16 cellular contexts compared by ENCODE assay signal in the genomic region with DNA sequence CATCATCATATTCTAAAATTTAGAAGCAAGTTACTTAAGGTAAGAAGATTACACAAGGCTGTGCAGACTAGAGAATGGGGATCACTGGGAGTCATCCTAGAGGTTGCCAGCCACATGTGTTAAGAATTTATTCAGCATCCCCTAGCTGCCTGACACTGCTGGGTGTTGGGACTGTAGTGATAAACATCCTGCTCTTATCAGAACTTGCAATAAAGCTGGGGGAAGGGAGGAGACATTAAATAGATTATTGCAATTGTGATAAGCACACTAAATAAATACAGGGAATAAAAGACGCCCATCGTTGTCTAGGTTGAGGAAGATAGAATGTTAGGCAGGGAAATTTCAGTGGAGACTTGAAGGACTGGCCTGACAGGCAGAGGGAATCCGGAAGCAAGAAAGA.
"Had no signal": no experiment of that assay in that cellular context is flagged by ENCODE, and none has a peak within 500 bp of the region (broad histone marks: within the 10 kb centered on the region; RNA-seq: fewer than 3 reads in every experiment).

No MANE protein-coding gene starts in this region.

- H3K27ac ChIP-seq: adrenal gland, body of pancreas, heart left ventricle, left ventricle myocardium inferior, neural progenitor cell, parathyroid adenoma, tibial nerve had no signal

- H3K4me1 ChIP-seq: adrenal gland, body of pancreas, heart left ventricle, left ventricle myocardium inferior, neural progenitor cell, parathyroid adenoma had no signal

- H3K27me3 ChIP-seq: adrenal gland, body of pancreas, heart left ventricle, neural progenitor cell, tibial nerve had no signal

- FAIRE-seq: frontal cortex had no signal

- DNase-seq: activated CD4-positive, alpha-beta T cell treated with anti-CD3 and anti-CD28 coated beads, Interleukin-2, amount 50 U/mL, for 1 hour; activated naive CD4-positive, alpha-beta T cell treated with anti-CD3 and anti-CD28 coated beads, Interleukin-2, amount 50 U/mL, for 16 hours; activated T-cell treated with anti-CD3 and anti-CD28 coated beads for 4 hours; adrenal gland; body of pancreas; central memory CD4-positive, alpha-beta T cell; heart left ventricle; islet precursor cell; left ventricle myocardium inferior; stimulated activated CD4-positive, alpha-beta T cell treated with anti-CD3 and anti-CD28 coated beads, Interleukin-15, amount 100 ng/mL, for 24 hours; stimulated activated CD4-positive, alpha-beta T cell treated with anti-CD3 and anti-CD28 coated beads, Interleukin-4, amount 100 ng/mL, for 24 hours; T-helper 1 cell had no signal

- H3K36me3 ChIP-seq: adrenal gland, heart left ventricle, left ventricle myocardium inferior, neural progenitor cell, tibial nerve had no signal

- H3K9me3 ChIP-seq: adrenal gland, body of pancreas had no signal

- ATAC-seq: body of pancreas, heart left ventricle had no signal

- H3K4me3 ChIP-seq: adrenal gland, body of pancreas, heart left ventricle, left ventricle myocardium inferior, neural progenitor cell, tibial nerve had no signal
